Comparison of ENCODE assay signal across 1 cellular context in the genomic region with DNA sequence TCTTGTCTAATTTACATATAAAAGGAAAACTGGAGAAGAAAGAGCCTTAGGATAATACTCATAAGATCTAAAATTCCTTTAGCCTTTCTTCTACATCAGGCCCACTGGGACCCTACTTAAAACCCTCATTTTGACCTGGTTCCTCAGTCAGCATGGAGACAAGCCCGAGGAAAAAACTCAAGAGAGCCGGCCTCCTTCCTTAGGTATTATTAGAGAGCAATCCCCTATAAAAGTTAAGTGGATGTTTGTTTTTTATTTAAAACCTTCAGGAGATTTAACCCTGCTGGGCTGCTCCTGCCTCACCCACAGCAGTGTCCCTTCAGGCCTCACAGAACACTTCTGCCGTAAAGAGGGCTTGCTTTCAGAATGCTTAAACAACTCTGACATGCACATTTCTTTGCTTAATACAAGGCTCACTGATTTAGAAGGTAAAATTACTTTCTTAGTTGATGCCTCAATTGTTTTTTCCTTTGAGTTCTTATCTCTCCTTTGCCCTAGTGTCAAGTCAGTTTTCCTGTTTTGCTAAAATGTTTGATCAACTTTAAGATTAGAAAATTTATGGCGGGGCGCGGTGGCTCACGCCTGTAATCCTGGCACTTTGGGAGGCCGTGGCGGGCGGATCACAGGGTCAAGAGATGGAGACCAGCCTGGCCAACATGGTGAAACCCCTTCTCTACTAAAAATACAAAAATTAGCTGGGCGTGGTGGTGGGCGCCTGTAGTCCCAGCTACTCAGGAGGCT.
TF ChIP-seq lines count a peak whose summit lies in the region.

No MANE protein-coding gene starts in this region.

TF ChIP-seq in HEK293, 187 proteins besides CTCF, POLR2A, EP300 and RAD21 (continued from another document and continues in another):
- no peak for TF ChIP-seq BCL11B (tag by site-specific recombination; IDR thresholded peaks at IDR 0.05; ENCODE audit: low read depth)
- no peak for TF ChIP-seq ZNF664 (tag by site-specific recombination; IDR thresholded peaks at IDR 0.05)
- TF ChIP-seq, protein P1, sequence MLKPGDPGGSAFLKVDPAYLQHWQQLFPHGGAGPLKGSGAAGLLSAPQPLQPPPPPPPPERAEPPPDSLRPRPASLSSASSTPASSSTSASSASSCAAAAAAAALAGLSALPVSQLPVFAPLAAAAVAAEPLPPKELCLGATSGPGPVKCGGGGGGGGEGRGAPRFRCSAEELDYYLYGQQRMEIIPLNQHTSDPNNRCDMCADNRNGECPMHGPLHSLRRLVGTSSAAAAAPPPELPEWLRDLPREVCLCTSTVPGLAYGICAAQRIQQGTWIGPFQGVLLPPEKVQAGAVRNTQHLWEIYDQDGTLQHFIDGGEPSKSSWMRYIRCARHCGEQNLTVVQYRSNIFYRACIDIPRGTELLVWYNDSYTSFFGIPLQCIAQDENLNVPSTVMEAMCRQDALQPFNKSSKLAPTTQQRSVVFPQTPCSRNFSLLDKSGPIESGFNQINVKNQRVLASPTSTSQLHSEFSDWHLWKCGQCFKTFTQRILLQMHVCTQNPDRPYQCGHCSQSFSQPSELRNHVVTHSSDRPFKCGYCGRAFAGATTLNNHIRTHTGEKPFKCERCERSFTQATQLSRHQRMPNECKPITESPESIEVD (tag by site-specific recombination; IDR thresholded peaks at IDR 0.05) = peak; percentile 55
- TF ChIP-seq SCRT2 (tag by site-specific recombination; IDR thresholded peaks at IDR 0.05) = no peak
- TF ChIP-seq ZIC2 (tag by site-specific recombination; IDR thresholded peaks at IDR 0.05) = peak; percentile 52; the same call in 1 of the 2 replicates
- TF ChIP-seq, protein P2, sequence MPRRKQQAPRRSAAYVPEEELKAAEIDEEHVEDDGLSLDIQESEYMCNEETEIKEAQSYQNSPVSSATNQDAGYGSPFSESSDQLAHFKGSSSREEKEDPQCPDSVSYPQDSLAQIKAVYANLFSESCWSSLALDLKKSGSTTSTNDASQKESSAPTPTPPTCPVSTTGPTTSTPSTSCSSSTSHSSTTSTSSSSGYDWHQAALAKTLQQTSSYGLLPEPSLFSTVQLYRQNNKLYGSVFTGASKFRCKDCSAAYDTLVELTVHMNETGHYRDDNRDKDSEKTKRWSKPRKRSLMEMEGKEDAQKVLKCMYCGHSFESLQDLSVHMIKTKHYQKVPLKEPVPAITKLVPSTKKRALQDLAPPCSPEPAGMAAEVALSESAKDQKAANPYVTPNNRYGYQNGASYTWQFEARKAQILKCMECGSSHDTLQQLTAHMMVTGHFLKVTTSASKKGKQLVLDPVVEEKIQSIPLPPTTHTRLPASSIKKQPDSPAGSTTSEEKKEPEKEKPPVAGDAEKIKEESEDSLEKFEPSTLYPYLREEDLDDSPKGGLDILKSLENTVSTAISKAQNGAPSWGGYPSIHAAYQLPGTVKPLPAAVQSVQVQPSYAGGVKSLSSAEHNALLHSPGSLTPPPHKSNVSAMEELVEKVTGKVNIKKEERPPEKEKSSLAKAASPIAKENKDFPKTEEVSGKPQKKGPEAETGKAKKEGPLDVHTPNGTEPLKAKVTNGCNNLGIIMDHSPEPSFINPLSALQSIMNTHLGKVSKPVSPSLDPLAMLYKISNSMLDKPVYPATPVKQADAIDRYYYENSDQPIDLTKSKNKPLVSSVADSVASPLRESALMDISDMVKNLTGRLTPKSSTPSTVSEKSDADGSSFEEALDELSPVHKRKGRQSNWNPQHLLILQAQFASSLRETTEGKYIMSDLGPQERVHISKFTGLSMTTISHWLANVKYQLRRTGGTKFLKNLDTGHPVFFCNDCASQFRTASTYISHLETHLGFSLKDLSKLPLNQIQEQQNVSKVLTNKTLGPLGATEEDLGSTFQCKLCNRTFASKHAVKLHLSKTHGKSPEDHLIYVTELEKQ (tag by site-specific recombination; IDR thresholded peaks at IDR 0.05; ENCODE audit: borderline replicate concordance) = no peak
- TF ChIP-seq ZNF776 (tag by site-specific recombination; IDR thresholded peaks at IDR 0.05; ENCODE audit: borderline replicate concordance) = no peak
- TF ChIP-seq OSR2 (tag by site-specific recombination; IDR thresholded peaks at IDR 0.05) = 0 out of 2 replicates have a peak, but pooled peaks have one; percentile 24
- TF ChIP-seq ZFHX2 (tag by site-specific recombination; conservative IDR thresholded peaks at IDR 0.05) = no peak
- TF ChIP-seq ZFP37 (tag by site-specific recombination; IDR thresholded peaks at IDR 0.05) = no peak
- TF ChIP-seq, protein P3, sequence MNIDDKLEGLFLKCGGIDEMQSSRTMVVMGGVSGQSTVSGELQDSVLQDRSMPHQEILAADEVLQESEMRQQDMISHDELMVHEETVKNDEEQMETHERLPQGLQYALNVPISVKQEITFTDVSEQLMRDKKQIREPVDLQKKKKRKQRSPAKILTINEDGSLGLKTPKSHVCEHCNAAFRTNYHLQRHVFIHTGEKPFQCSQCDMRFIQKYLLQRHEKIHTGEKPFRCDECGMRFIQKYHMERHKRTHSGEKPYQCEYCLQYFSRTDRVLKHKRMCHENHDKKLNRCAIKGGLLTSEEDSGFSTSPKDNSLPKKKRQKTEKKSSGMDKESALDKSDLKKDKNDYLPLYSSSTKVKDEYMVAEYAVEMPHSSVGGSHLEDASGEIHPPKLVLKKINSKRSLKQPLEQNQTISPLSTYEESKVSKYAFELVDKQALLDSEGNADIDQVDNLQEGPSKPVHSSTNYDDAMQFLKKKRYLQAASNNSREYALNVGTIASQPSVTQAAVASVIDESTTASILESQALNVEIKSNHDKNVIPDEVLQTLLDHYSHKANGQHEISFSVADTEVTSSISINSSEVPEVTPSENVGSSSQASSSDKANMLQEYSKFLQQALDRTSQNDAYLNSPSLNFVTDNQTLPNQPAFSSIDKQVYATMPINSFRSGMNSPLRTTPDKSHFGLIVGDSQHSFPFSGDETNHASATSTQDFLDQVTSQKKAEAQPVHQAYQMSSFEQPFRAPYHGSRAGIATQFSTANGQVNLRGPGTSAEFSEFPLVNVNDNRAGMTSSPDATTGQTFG (tag by site-specific recombination; IDR thresholded peaks at IDR 0.05; ENCODE audit: borderline replicate concordance) = no peak
- TF ChIP-seq, protein P4, sequence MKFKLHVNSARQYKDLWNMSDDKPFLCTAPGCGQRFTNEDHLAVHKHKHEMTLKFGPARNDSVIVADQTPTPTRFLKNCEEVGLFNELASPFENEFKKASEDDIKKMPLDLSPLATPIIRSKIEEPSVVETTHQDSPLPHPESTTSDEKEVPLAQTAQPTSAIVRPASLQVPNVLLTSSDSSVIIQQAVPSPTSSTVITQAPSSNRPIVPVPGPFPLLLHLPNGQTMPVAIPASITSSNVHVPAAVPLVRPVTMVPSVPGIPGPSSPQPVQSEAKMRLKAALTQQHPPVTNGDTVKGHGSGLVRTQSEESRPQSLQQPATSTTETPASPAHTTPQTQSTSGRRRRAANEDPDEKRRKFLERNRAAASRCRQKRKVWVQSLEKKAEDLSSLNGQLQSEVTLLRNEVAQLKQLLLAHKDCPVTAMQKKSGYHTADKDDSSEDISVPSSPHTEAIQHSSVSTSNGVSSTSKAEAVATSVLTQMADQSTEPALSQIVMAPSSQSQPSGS (tag by site-specific recombination; IDR thresholded peaks at IDR 0.05; ENCODE audit: low read depth) = no peak
- TF ChIP-seq, protein P5, sequence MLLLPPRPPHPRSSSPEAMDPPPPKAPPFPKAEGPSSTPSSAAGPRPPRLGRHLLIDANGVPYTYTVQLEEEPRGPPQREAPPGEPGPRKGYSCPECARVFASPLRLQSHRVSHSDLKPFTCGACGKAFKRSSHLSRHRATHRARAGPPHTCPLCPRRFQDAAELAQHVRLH (tag by site-specific recombination; IDR thresholded peaks at IDR 0.05) = no peak
- peak; percentile 57; the same call in 1 of the 2 replicates for TF ChIP-seq TRIM28 (IDR thresholded peaks at IDR 0.05; ENCODE audit: borderline replicate concordance, low read length)
- TF ChIP-seq, protein P6, sequence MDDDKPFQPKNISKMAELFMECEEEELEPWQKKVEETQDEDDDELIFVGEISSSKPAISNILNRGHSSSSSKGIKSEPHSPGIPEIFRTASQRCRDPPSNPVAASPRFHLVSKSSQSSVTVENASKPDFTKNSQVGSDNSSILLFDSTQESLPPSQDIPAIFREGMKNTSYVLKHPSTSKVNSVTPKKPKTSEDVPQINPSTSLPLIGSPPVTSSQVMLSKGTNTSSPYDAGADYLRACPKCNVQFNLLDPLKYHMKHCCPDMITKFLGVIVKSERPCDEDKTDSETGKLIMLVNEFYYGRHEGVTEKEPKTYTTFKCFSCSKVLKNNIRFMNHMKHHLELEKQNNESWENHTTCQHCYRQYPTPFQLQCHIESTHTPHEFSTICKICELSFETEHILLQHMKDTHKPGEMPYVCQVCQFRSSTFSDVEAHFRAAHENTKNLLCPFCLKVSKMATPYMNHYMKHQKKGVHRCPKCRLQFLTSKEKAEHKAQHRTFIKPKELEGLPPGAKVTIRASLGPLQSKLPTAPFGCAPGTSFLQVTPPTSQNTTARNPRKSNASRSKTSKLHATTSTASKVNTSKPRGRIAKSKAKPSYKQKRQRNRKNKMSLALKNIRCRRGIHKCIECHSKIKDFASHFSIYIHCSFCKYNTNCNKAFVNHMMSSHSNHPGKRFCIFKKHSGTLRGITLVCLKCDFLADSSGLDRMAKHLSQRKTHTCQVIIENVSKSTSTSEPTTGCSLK (tag by site-specific recombination; IDR thresholded peaks at IDR 0.05) = no peak
- TF ChIP-seq ZNF404 (tag by site-specific recombination; IDR thresholded peaks at IDR 0.05) = no peak
- TF ChIP-seq, protein P7, sequence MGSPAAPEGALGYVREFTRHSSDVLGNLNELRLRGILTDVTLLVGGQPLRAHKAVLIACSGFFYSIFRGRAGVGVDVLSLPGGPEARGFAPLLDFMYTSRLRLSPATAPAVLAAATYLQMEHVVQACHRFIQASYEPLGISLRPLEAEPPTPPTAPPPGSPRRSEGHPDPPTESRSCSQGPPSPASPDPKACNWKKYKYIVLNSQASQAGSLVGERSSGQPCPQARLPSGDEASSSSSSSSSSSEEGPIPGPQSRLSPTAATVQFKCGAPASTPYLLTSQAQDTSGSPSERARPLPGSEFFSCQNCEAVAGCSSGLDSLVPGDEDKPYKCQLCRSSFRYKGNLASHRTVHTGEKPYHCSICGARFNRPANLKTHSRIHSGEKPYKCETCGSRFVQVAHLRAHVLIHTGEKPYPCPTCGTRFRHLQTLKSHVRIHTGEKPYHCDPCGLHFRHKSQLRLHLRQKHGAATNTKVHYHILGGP (tag by site-specific recombination; IDR thresholded peaks at IDR 0.05) = peak; percentile 68; the same call in 1 of the 2 replicates
- TF ChIP-seq HOXA7 (CRISPR knock-in tag; IDR thresholded peaks at IDR 0.05; ENCODE audit: borderline replicate concordance) = no peak
- TF ChIP-seq FEZF1 (tag by site-specific recombination; IDR thresholded peaks at IDR 0.05) = peak; percentile 51; the same call in 1 of the 2 replicates
- no peak for TF ChIP-seq OVOL3 (tag by site-specific recombination; IDR thresholded peaks at IDR 0.05)
- TF ChIP-seq ZNF140 (tag by site-specific recombination; IDR thresholded peaks at IDR 0.05) = no peak
- no peak for TF ChIP-seq ZSCAN23 (tag by site-specific recombination; IDR thresholded peaks at IDR 0.05)
- TF ChIP-seq, protein P8, sequence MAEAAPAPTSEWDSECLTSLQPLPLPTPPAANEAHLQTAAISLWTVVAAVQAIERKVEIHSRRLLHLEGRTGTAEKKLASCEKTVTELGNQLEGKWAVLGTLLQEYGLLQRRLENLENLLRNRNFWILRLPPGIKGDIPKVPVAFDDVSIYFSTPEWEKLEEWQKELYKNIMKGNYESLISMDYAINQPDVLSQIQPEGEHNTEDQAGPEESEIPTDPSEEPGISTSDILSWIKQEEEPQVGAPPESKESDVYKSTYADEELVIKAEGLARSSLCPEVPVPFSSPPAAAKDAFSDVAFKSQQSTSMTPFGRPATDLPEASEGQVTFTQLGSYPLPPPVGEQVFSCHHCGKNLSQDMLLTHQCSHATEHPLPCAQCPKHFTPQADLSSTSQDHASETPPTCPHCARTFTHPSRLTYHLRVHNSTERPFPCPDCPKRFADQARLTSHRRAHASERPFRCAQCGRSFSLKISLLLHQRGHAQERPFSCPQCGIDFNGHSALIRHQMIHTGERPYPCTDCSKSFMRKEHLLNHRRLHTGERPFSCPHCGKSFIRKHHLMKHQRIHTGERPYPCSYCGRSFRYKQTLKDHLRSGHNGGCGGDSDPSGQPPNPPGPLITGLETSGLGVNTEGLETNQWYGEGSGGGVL (tag by site-specific recombination; IDR thresholded peaks at IDR 0.05) = no peak
- no peak for TF ChIP-seq ZNF2 (tag by site-specific recombination; IDR thresholded peaks at IDR 0.05)
- no peak for TF ChIP-seq ZNF274 (IDR thresholded peaks at IDR 0.05; ENCODE audit: low read length)
- TF ChIP-seq ZNF274 (tag by site-specific recombination; IDR thresholded peaks at IDR 0.05; ENCODE audit: borderline replicate concordance) = no peak
- TF ChIP-seq ZNF341 (tag by site-specific recombination; IDR thresholded peaks at IDR 0.05; ENCODE audit: low read depth) = no peak
- TF ChIP-seq KLF16 (tag by site-specific recombination; IDR thresholded peaks at IDR 0.05) = no peak
- no peak for TF ChIP-seq ZNF174 (tag by site-specific recombination; IDR thresholded peaks at IDR 0.05)
- TF ChIP-seq ZNF114 (tag by site-specific recombination; IDR thresholded peaks at IDR 0.05) = no peak
- no peak for TF ChIP-seq ZNF335 (tag by site-specific recombination; conservative IDR thresholded peaks at IDR 0.05)
- no peak for TF ChIP-seq ZNF514 (tag by site-specific recombination; IDR thresholded peaks at IDR 0.05)
- no peak for TF ChIP-seq ZNF324 (tag by site-specific recombination; IDR thresholded peaks at IDR 0.05)
- no peak for TF ChIP-seq ZNF394 (tag by site-specific recombination; IDR thresholded peaks at IDR 0.05; ENCODE audit: borderline replicate concordance)
- TF ChIP-seq, protein P9, sequence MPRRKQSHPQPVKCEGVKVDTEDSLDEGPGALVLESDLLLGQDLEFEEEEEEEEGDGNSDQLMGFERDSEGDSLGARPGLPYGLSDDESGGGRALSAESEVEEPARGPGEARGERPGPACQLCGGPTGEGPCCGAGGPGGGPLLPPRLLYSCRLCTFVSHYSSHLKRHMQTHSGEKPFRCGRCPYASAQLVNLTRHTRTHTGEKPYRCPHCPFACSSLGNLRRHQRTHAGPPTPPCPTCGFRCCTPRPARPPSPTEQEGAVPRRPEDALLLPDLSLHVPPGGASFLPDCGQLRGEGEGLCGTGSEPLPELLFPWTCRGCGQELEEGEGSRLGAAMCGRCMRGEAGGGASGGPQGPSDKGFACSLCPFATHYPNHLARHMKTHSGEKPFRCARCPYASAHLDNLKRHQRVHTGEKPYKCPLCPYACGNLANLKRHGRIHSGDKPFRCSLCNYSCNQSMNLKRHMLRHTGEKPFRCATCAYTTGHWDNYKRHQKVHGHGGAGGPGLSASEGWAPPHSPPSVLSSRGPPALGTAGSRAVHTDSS (tag by site-specific recombination; IDR thresholded peaks at IDR 0.05) = no peak
- TF ChIP-seq, protein P10, sequence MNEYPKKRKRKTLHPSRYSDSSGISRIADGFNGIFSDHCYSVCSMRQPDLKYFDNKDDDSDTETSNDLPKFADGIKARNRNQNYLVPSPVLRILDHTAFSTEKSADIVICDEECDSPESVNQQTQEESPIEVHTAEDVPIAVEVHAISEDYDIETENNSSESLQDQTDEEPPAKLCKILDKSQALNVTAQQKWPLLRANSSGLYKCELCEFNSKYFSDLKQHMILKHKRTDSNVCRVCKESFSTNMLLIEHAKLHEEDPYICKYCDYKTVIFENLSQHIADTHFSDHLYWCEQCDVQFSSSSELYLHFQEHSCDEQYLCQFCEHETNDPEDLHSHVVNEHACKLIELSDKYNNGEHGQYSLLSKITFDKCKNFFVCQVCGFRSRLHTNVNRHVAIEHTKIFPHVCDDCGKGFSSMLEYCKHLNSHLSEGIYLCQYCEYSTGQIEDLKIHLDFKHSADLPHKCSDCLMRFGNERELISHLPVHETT (tag by site-specific recombination; IDR thresholded peaks at IDR 0.05) = no peak
- TF ChIP-seq ZNF670 (tag by site-specific recombination; IDR thresholded peaks at IDR 0.05; ENCODE audit: low read depth) = no peak
